Comparison of ENCODE assay signal across 26 cellular contexts in the genomic region with DNA sequence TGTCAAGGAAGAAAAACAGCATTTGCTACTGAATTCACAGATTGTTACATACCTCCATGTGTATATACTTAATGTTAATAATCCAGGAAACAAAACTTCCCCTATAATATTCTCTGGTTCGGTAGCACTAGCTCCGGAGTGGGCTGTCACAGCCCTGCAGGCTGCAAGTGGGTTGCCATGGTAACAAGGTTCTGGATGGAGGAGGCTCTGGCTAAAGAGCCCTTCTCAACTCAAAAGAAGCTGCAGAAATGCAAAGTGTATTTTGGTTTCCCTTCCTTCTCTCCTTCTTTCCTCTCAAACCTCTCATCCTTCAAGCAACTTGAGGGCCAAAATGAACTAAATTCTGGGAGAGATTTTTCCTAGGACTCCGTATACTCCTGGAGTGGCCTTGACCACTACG. TPM values are rescaled to one million over a fixed set of nuclear protein-coding genes. Genes with fewer than 3 reads are reported as not detected.
DNase-seq lines count a peak whose midpoint lies in the region; ATAC-seq and TF ChIP-seq lines count a peak whose summit lies in the region.
"Had no signal": no experiment of that assay in that cellular context is flagged by ENCODE, and none has a peak within 500 bp of the region (broad histone marks: within the 10 kb centered on the region; RNA-seq: fewer than 3 reads in every experiment).

No MANE protein-coding gene starts in this region.

- H3K4me1 Mint-ChIP-seq in neural progenitor cell = peaks cover 19% of the 10 kb centered on the region
- H3K4me1 Mint-ChIP-seq: stimulated activated naive CD8-positive, alpha-beta T cell treated with anti-CD3 and anti-CD28 coated beads, Interleukin-15, amount 100 ng/mL, for 72 hours had no signal

- no peak overlapping the region for H3K4me3 Mint-ChIP-seq in neural progenitor cell
- H3K4me3 Mint-ChIP-seq: activated naive CD8-positive, alpha-beta T cell; CD8-positive, alpha-beta T cell; stimulated activated naive CD8-positive, alpha-beta T cell treated with anti-CD3 and anti-CD28 coated beads, Interleukin-15, amount 100 ng/mL, for 72 hours had no signal

- H3K79me2 ChIP-seq in neural progenitor cell (ENCODE audit: low read depth) = no peaks in the 10 kb centered on the region

- no peak overlapping the region for H3K9ac ChIP-seq in neural progenitor cell

- no peak overlapping the region for H2AFZ ChIP-seq in neural progenitor cell (replicated peaks)

- no peaks in the 10 kb centered on the region for H3K4me1 ChIP-seq in neural progenitor cell
- H3K4me1 ChIP-seq: ascending aorta, tibial nerve had no signal

- no peaks in the 10 kb centered on the region for H3K27me3 ChIP-seq in neural progenitor cell
- H3K27me3 ChIP-seq: ascending aorta, tibial nerve had no signal

- DNase-seq in DMS 273 (lab: John Stamatoyannopoulos, UW; ENCODE audit: unreplicated experiment) (peak; percentile 16), DMS 273 treated with DMSO at 0.1 percent for 48 hours (lab: John Stamatoyannopoulos, UW) (no peak), NCI-H1105 treated with DMSO at 0.1 percent for 48 hours (lab: John Stamatoyannopoulos, UW) (peak; percentile 17), cerebellum (ENCODE audit: low spot score) (peak; percentile 74), neural progenitor cell (ENCODE audit: low spot score) (peak; percentile 72), NCI-H128 (lab: John Stamatoyannopoulos, UW; ENCODE audit: unreplicated experiment) (no peak)
- DNase-seq: activated CD4-positive, alpha-beta T cell treated with anti-CD3 and anti-CD28 coated beads, Interleukin-2, amount 50 U/mL, for 48 hours; activated CD8-positive, alpha-beta memory T cell treated with anti-CD3 and anti-CD28 coated beads, Interleukin-2, amount 50 U/mL, for 4 hours; CD8-positive, alpha-beta T cell; glutamatergic neuron; mammary epithelial cell; NCI-H2107; NCI-H526 treated with DMSO at 0.1 percent for 48 hours; OCI-M1; stimulated activated naive CD8-positive, alpha-beta T cell treated with anti-CD3 and anti-CD28 coated beads, Interleukin-15, amount 100 ng/mL, for 72 hours; SW 1271 had no signal

- H3K36me3 ChIP-seq in neural progenitor cell = no peaks in the 10 kb centered on the region
- H3K36me3 ChIP-seq: ascending aorta, tibial nerve had no signal

- H3F3A ChIP-seq in neural progenitor cell (ENCODE audit: low read depth) = no peaks in the 10 kb centered on the region

- no peaks in the 10 kb centered on the region for H3K27me3 Mint-ChIP-seq in neural progenitor cell (ENCODE audit: insufficient read depth, low read depth)
- H3K27me3 Mint-ChIP-seq: activated naive CD8-positive, alpha-beta T cell had no signal

- no peak overlapping the region for H3K4me3 ChIP-seq in neural progenitor cell
- H3K4me3 ChIP-seq: ascending aorta, tibial nerve had no signal

- no peak overlapping the region for H3K4me2 ChIP-seq in neural progenitor cell

- H3K27ac Mint-ChIP-seq in neural progenitor cell = no peak overlapping the region
- H3K27ac Mint-ChIP-seq: activated naive CD8-positive, alpha-beta T cell; activated T-helper 2 cell treated with anti-CD3 and anti-CD28 coated beads, Interferon-gamma antibody, Interleukin-2, Interleukin-4, amounts not matched to agents 10 μg/mL and 5 μg/mL and 100 μg/mL, durations not matched to agents 14 hours and 24 hours and 36 hours; CD8-positive, alpha-beta T cell; stimulated activated naive CD8-positive, alpha-beta T cell treated with anti-CD3 and anti-CD28 coated beads, Interleukin-15, amount 100 ng/mL, for 72 hours had no signal

- H3K9me3 Mint-ChIP-seq in neural progenitor cell = no peaks in the 10 kb centered on the region
- H3K9me3 Mint-ChIP-seq: activated T-helper 2 cell treated with anti-CD3 and anti-CD28 coated beads, Interferon-gamma antibody, Interleukin-2, Interleukin-4, amounts not matched to agents 10 μg/mL and 5 μg/mL and 100 μg/mL, durations not matched to agents 14 hours and 24 hours and 36 hours had no signal

- no peaks in the 10 kb centered on the region for H3K9me3 ChIP-seq in neural progenitor cell (ENCODE audit: low read depth)
- H3K9me3 ChIP-seq: ascending aorta, tibial nerve had no signal

- no peak overlapping the region for H3K27ac ChIP-seq in neural progenitor cell
- H3K27ac ChIP-seq: 22Rv1, ascending aorta, tibial nerve had no signal

- H3K36me3 Mint-ChIP-seq in neural progenitor cell = peaks cover 5% of the 10 kb centered on the region
- H3K36me3 Mint-ChIP-seq: activated naive CD8-positive, alpha-beta T cell; CD8-positive, alpha-beta T cell had no signal

- ATAC-seq in HG03045 (IDR thresholded peaks at IDR 0.05; ENCODE audit: unreplicated experiment) (no peak), HG02678 (IDR thresholded peaks at IDR 0.05; ENCODE audit: unreplicated experiment) (no peak)
- ATAC-seq: CD8-positive, alpha-beta T cell; HCT116; stimulated activated naive CD8-positive, alpha-beta T cell treated with anti-CD3 and anti-CD28 coated beads, Interleukin-15, amount 100 ng/mL, for 72 hours had no signal

- H4K20me1 ChIP-seq in neural progenitor cell (ENCODE audit: low read depth) = no peaks in the 10 kb centered on the region

- TF ChIP-seq CTCF in neural progenitor cell (IDR thresholded peaks at IDR 0.05) = no peak

RNA-seq across cellular contexts. Expression of a gene that starts 45.2 kb away (rescaled TPM):
- total RNA-seq in cerebellum = 62.8 TPM
- total RNA-seq in neural progenitor cell (ENCODE audit: low replicate concordance) = 7.7 and 9.9 TPM in 2 replicates
- total RNA-seq: activated T-helper 2 cell treated with anti-CD3 and anti-CD28 coated beads, Interferon-gamma antibody, Interleukin-2, Interleukin-4, amounts not matched to agents 10 μg/mL and 5 μg/mL and 100 μg/mL, durations not matched to agents 14 hours and 24 hours and 36 hours; CD8-positive, alpha-beta T cell; myocyte had no signal

RNA-seq across cellular contexts. Expression of a gene that starts 51.4 kb away (rescaled TPM):
- total RNA-seq in cerebellum (12.5 TPM), neural progenitor cell (ENCODE audit: low replicate concordance) (0.06 TPM in 1 of 2 replicates, not detected in the other)
- total RNA-seq: activated T-helper 2 cell treated with anti-CD3 and anti-CD28 coated beads, Interferon-gamma antibody, Interleukin-2, Interleukin-4, amounts not matched to agents 10 μg/mL and 5 μg/mL and 100 μg/mL, durations not matched to agents 14 hours and 24 hours and 36 hours; CD8-positive, alpha-beta T cell; mammary epithelial cell; pulmonary artery endothelial cell; tibial nerve had no signal

Comparison
In these comparisons a context has a peak if more than half of its experiments do, and no peak if none do; other contexts are left out.
1. DNase-seq: peak in DMS 273 (single experiment), NCI-H1105 treated with DMSO at 0.1 percent for 48 hours (single experiment), cerebellum (single experiment) and neural progenitor cell (single experiment); none in DMS 273 treated with DMSO at 0.1 percent for 48 hours (single experiment) and NCI-H128 (single experiment).
2. RNA of a gene that starts 51.4 kb away (total RNA-seq): 12.5 TPM in cerebellum (single experiment); 0.06 TPM in neural progenitor cell; every median in the first group is over 10 times any median in the second.